8 cellular contexts compared by ENCODE assay signal in genomic region chr1:160285506-160285905, GRCh38. TPM values are rescaled to one million over a fixed set of nuclear protein-coding genes. Genes with fewer than 3 reads are reported as not detected.
A peak's percentile ranks its signal among the peaks of the same experiment; 100 is the strongest.
DNase-seq lines count a peak whose midpoint lies in the region; ATAC-seq and TF ChIP-seq lines count a peak whose summit lies in the region.

No MANE protein-coding gene starts in this region.

- H3K36me3 ChIP-seq in brain microvascular endothelial cell (replicated peaks): peaks cover 34% of the 10 kb centered on the region
- H3K36me3 ChIP-seq in muscle layer of duodenum (ENCODE audit: control insufficient read depth in 1 of 2, insufficient read depth in 2 of 2, low read length in 2 of 2): peaks cover 36 to 40% of the 10 kb centered on the region in 2 donors

- peak overlapping the region; percentile 90 for H3K4me3 ChIP-seq in brain microvascular endothelial cell (ENCODE audit: low read depth, low read length)
- H3K4me3 ChIP-seq in muscle layer of duodenum (ENCODE audit: low read depth in 1 of 2, low read length in 2 of 2): peak overlapping the region; percentile 65 to 79

- no peaks in the 10 kb centered on the region for H3K36me3 Mint-ChIP-seq in IgD-negative memory B cell

- peak overlapping the region in 3 of 4 donors; percentile 87 to 97 (median 96) for H3K4me3 Mint-ChIP-seq in IgD-negative memory B cell

- in situ Hi-C loops in brain microvascular endothelial cell (cut with HindIII; ENCODE audit: low pct_ligation_motif_present, low sequenced_read_pairs): no loop called here

- peaks cover 16 to 20% (median 18%) of the 10 kb centered on the region in 3 donors for H3K4me1 Mint-ChIP-seq in IgD-negative memory B cell

- H3K9me3 Mint-ChIP-seq in IgD-negative memory B cell: no peaks in the 10 kb centered on the region

- TF ChIP-seq CTCF in 22Rv1 (IDR thresholded peaks at IDR 0.05) (peak; percentile 13; the same call in 1 of the 2 replicates), brain microvascular endothelial cell (IDR thresholded peaks at IDR 0.05; ENCODE audit: low read depth, low read length, missing control alignments) (no peak)

- H3K27ac Mint-ChIP-seq in IgD-negative memory B cell: peak overlapping the region in 2 of 3 donors; percentile 86 to 91

- H3K27ac ChIP-seq in 22Rv1 (no peak overlapping the region), brain microvascular endothelial cell (no peak overlapping the region), muscle layer of duodenum (ENCODE audit: low read length) (no peak overlapping the region)

- H3K9me3 ChIP-seq in muscle layer of duodenum (ENCODE audit: control insufficient read depth in 1 of 2, low read length in 2 of 2): no peaks in the 10 kb centered on the region

- H3K27me3 Mint-ChIP-seq in IgD-negative memory B cell: no peaks in the 10 kb centered on the region

- DNase-seq in brain microvascular endothelial cell (no peak), SIG-M5 (lab: John Stamatoyannopoulos, UW) (no peak)
- DNase-seq in effector CD4-positive, alpha-beta T cell: no peak
- DNase-seq in activated CD4-positive, alpha-beta T cell treated with anti-CD3 and anti-CD28 coated beads, Interleukin-2, amount 50 U/mL, for 1 hour: no peak

- H3K27me3 ChIP-seq in brain microvascular endothelial cell (replicated peaks): no peaks in the 10 kb centered on the region
- H3K27me3 ChIP-seq in muscle layer of duodenum (ENCODE audit: low read depth, low read length): no peaks in the 10 kb centered on the region

- ATAC-seq in GM18867 (IDR thresholded peaks at IDR 0.05; ENCODE audit: unreplicated experiment): no peak

- H3K4me1 ChIP-seq in muscle layer of duodenum (ENCODE audit: control insufficient read depth in 1 of 2, insufficient read depth in 2 of 2, low read length in 2 of 2): peaks cover 6 to 21% of the 10 kb centered on the region in 2 donors

RNA-seq across cellular contexts. Expression of gene PEX19, which starts 0.6 kb away (rescaled TPM):
- polyA plus RNA-seq in IgD-negative memory B cell: 37.8 TPM

RNA-seq across cellular contexts. Expression of gene DCAF8, which starts 23.2 kb away (rescaled TPM):
- polyA plus RNA-seq in IgD-negative memory B cell: 57.8 TPM

RNA-seq across cellular contexts. Expression of gene COPA, which starts 57.5 kb away (rescaled TPM):
- polyA plus RNA-seq in IgD-negative memory B cell: 90.2 TPM

RNA-seq across cellular contexts. Expression of gene NCSTN, which starts 57.7 kb away (rescaled TPM):
- polyA plus RNA-seq in IgD-negative memory B cell: 66.0 TPM
